1 cellular context compared by ENCODE assay signal in genomic region chr1:22676916-22677601, GRCh38.
A peak's percentile ranks its signal among the peaks of the same experiment; 100 is the strongest.
TF ChIP-seq lines count a peak whose summit lies in the region.

No MANE protein-coding gene starts in this region.

TF ChIP-seq in K562, 482 proteins besides CTCF, POLR2A, EP300 and RAD21:
- 0 out of 2 replicates have a peak, but pooled peaks have one; percentile 9 for TF ChIP-seq EGR1 (conservative IDR thresholded peaks at IDR 0.05)
- no peak for TF ChIP-seq ZNF586 (CRISPR knock-in tag; conservative IDR thresholded peaks at IDR 0.05)
TF ChIP-seq in K562: peak in this region for 1.
